In the genomic region with DNA sequence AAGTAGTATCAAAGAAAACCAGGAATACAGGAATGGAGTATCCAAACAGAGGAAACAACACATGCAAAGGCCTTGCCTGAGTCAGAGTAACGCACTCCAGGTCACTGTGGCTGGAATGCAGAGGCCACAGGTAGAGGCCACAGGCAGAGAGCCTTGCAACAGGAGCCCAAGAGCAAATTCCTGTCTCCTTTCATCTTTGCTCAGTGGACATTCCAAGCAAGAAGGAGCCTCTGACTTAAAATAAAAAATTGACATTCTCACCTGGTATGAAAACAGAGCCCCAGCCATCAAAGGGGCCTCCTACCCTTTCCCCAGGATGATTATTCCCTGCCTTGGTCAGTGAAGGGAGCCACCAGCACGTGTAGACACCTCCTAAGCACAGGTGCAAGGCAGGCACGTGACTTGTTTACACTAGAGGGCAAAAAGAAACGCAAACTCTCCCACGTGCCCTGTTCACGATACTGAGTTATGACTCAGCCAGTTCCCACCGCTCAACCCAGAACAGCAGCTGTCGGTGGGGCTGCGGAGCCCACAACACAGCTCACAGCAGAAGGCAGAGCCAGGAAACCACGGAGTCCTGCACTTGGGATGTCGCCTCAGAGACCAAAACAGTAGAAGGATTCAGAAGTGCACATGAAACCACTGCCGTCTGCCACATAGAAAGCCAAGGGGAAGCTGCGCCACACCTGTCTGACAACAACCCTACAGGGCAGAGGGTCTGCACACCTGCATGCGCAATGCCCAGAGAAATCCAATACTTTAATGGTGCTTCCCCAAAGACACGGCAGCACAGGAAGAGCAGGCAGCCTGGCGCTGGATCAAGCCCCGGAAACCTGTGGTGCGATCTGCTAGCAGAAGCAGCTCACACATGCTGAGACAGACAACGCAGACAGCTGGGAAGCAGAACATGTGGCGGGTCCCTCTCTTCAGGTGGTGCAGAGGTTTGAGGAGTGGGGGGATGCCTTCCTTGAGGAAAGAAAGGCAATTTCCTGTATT, we compare ENCODE assay signal across 8 cellular contexts. TPM values are rescaled to one million over a fixed set of nuclear protein-coding genes. Genes with fewer than 3 reads are reported as not detected.
A peak's percentile ranks its signal among the peaks of the same experiment; 100 is the strongest.
DNase-seq lines count a peak whose midpoint lies in the region; ATAC-seq and TF ChIP-seq lines count a peak whose summit lies in the region.

No MANE protein-coding gene starts in this region.

- H3K27me3 ChIP-seq in A673 (replicated peaks; ENCODE audit: insufficient read depth, low read depth, low read length, poor library complexity) (no peaks in the 10 kb centered on the region), tibial artery (no peaks in the 10 kb centered on the region)

- no peaks in the 10 kb centered on the region for H3K9me3 Mint-ChIP-seq in activated CD8-positive, alpha-beta memory T cell treated with anti-CD3 and anti-CD28 coated beads, Interleukin-2, amount 10 ng/mL, durations not matched to agents 7 days and 5 days (ENCODE audit: low read depth)
- H3K9me3 Mint-ChIP-seq in endothelial cell (ENCODE audit: unreplicated experiment) (no peaks in the 10 kb centered on the region), nephron (no peaks in the 10 kb centered on the region)

- peaks cover 20% of the 10 kb centered on the region for H3K4me1 ChIP-seq in A673 (ENCODE audit: insufficient read depth, low read length, poor library complexity, severe bottlenecking)
- peaks cover 4 to 98% (median 77%) of the 10 kb centered on the region in 4 donors for H3K4me1 ChIP-seq in tibial artery

- CTCF ChIA-PET in A673 (lab: Charles Lee) = interaction anchor here (0.6 kb wide), 1 partner anchor 746 kb away, joined by 5 read pairs; no protein-coding TSS in a partner anchor
- CTCF ChIA-PET in activated CD8-positive, alpha-beta memory T cell treated with anti-CD3 and anti-CD28 coated beads, Interleukin-2, amount 10 ng/mL, durations not matched to agents 7 days and 5 days (lab: Charles Lee) = no interaction called here

- H3K9me3 ChIP-seq in A673 (ENCODE audit: low read depth, low read length, poor library complexity, severe bottlenecking) = no peaks in the 10 kb centered on the region
- H3K9me3 ChIP-seq in tibial artery = no peaks in the 10 kb centered on the region

- H3K4me3 ChIP-seq in A673 (ENCODE audit: low read depth, low read length, poor library complexity, severe bottlenecking) (no peak overlapping the region), tibial artery (peak overlapping the region in 1 of 2 donors; percentile 8)

- H3K36me3 ChIP-seq in A673 (ENCODE audit: insufficient read depth, low read length, poor library complexity, severe bottlenecking) (peaks cover 3% of the 10 kb centered on the region), tibial artery (peaks cover 4 to 13% (median 9%) of the 10 kb centered on the region in 3 donors)

- H3K27me3 Mint-ChIP-seq in activated CD8-positive, alpha-beta memory T cell treated with anti-CD3 and anti-CD28 coated beads, Interleukin-2, amount 10 ng/mL, durations not matched to agents 7 days and 5 days = peaks cover 38% of the 10 kb centered on the region
- peaks cover 5% of the 10 kb centered on the region for H3K27me3 Mint-ChIP-seq in endothelial cell (ENCODE audit: unreplicated experiment)
- peaks cover 8% of the 10 kb centered on the region for H3K27me3 Mint-ChIP-seq in nephron (ENCODE audit: low read depth)

- no peaks in the 10 kb centered on the region for H3K36me3 Mint-ChIP-seq in activated CD8-positive, alpha-beta memory T cell treated with anti-CD3 and anti-CD28 coated beads, Interleukin-2, amount 10 ng/mL, durations not matched to agents 7 days and 5 days
- peaks cover 11% of the 10 kb centered on the region for H3K36me3 Mint-ChIP-seq in endothelial cell (ENCODE audit: low read depth, unreplicated experiment)
- H3K36me3 Mint-ChIP-seq in nephron (ENCODE audit: low read depth) = peaks cover 9% of the 10 kb centered on the region

- DNase-seq in A673 (ENCODE audit: low spot score) = peak; percentile 80
- peak; percentile 86 for DNase-seq in NCI-H345 (lab: John Stamatoyannopoulos, UW)
- DNase-seq in activated CD8-positive, alpha-beta memory T cell treated with anti-CD3 and anti-CD28 coated beads, Interleukin-2, amount 10 ng/mL, durations not matched to agents 7 days and 5 days = peak; percentile 68
- peak; percentile 27 for DNase-seq in endothelial cell (ENCODE audit: low spot score)
- DNase-seq in tibial artery = peak; percentile 44 to 79

- POLR2A ChIA-PET in A673 (lab: Charles Lee; ENCODE audit: low non-redundant PET) = interaction anchor here (0.5 to 0.6 kb wide), 3 partner anchors 11 to 666 kb away, joined by 3 read pairs; no protein-coding TSS in a partner anchor

- TF ChIP-seq CTCF in A673 (conservative IDR thresholded peaks at IDR 0.05; ENCODE audit: low read depth, low read length) = no peak
- TF ChIP-seq CTCF in endothelial cell (IDR thresholded peaks at IDR 0.05; ENCODE audit: unreplicated experiment) = no peak
- TF ChIP-seq CTCF in nephron (IDR thresholded peaks at IDR 0.05; ENCODE audit: unreplicated experiment in 3 of 3) = no peak
- TF ChIP-seq CTCF in tibial artery (IDR thresholded peaks at IDR 0.05) = no peak

- H3K27ac Mint-ChIP-seq in activated CD8-positive, alpha-beta memory T cell treated with anti-CD3 and anti-CD28 coated beads, Interleukin-2, amount 10 ng/mL, durations not matched to agents 7 days and 5 days = no peak overlapping the region
- H3K27ac Mint-ChIP-seq in endothelial cell (ENCODE audit: unreplicated experiment) = peak overlapping the region; percentile 88
- H3K27ac Mint-ChIP-seq in nephron = peak overlapping the region; percentile 80 to 94 (median 84)

- H3K4me3 Mint-ChIP-seq in activated CD8-positive, alpha-beta memory T cell treated with anti-CD3 and anti-CD28 coated beads, Interleukin-2, amount 10 ng/mL, durations not matched to agents 7 days and 5 days = peak overlapping the region; percentile 50
- H3K4me3 Mint-ChIP-seq in endothelial cell (ENCODE audit: unreplicated experiment) = no peak overlapping the region
- peak overlapping the region in 2 of 3 experiments; percentile 52 to 60 for H3K4me3 Mint-ChIP-seq in nephron

- intact Hi-C loops in A673 (cut with micrococcal nuclease; ENCODE audit: unreplicated experiment) (no loop called here), tibial artery (cut with DNase I; ENCODE audit: low total_unique reads) (loop anchor here (10.0 kb wide), 1 partner anchor 50 kb away; the partner anchor contains the start of gene ITGB5)

- H3K27ac ChIP-seq in A673 (ENCODE audit: low read depth, low read length, poor library complexity, severe bottlenecking) = peak overlapping the region; percentile 61
- H3K27ac ChIP-seq in tibial artery = peak overlapping the region; percentile 78 to 85

- peak; percentile 92 for ATAC-seq in GM19023 (IDR thresholded peaks at IDR 0.05; ENCODE audit: unreplicated experiment)
- ATAC-seq in HG03139 (IDR thresholded peaks at IDR 0.05; ENCODE audit: unreplicated experiment) = peak; percentile 74
- peak; percentile 85 for ATAC-seq in activated CD8-positive, alpha-beta memory T cell treated with anti-CD3 and anti-CD28 coated beads, Interleukin-2, amount 10 ng/mL, durations not matched to agents 7 days and 5 days

- no TSS peak for BruUV-seq in A673 (replicated peaks; lab: Mats Ljungman, UMichigan)

- peaks cover 10% of the 10 kb centered on the region for H3K4me1 Mint-ChIP-seq in activated CD8-positive, alpha-beta memory T cell treated with anti-CD3 and anti-CD28 coated beads, Interleukin-2, amount 10 ng/mL, durations not matched to agents 7 days and 5 days
- H3K4me1 Mint-ChIP-seq in endothelial cell (ENCODE audit: unreplicated experiment) = peaks cover 48% of the 10 kb centered on the region
- H3K4me1 Mint-ChIP-seq in nephron = peaks cover 54% of the 10 kb centered on the region

RNA-seq across cellular contexts. Expression of gene ITGB5, which starts 52.1 kb away (rescaled TPM):
- 116 and 125 TPM in 2 replicates for total RNA-seq in A673 (2021)
- 1 to 10 TPM in 1 of 2 experiments, under 1 TPM in 1; 0.18 to 1.2 TPM for total RNA-seq in activated CD8-positive, alpha-beta memory T cell treated with anti-CD3 and anti-CD28 coated beads, Interleukin-2, amount 10 ng/mL, durations not matched to agents 7 days and 5 days
- total RNA-seq in endothelial cell (ENCODE audit: unreplicated experiment) = 55.2 TPM

Comparison
In these comparisons a context has a peak if more than half of its experiments do, and no peak if none do; other contexts are left out.
1. DNase-seq: peak in every context shown above with its lines; median percentile 86 in NCI-H345; 80 in A673; 68 in activated CD8-positive, alpha-beta memory T cell treated with anti-CD3 and anti-CD28 coated beads, Interleukin-2, amount 10 ng/mL, durations not matched to agents 7 days and 5 days; 62 in tibial artery; 27 in endothelial cell.
2. RNA of gene ITGB5, which starts 52.1 kb away (total RNA-seq): 116 to 125 TPM in A673 and 55.2 TPM in endothelial cell (single experiment); 0.18 to 1.2 TPM in activated CD8-positive, alpha-beta memory T cell treated with anti-CD3 and anti-CD28 coated beads, Interleukin-2, amount 10 ng/mL, durations not matched to agents 7 days and 5 days; every median in the first group is over 10 times any median in the second.
3. Peak in every context shown above with its lines, with median percentiles within 50 percentile points of each other: ATAC-seq.